ENCODE assay signal across 22 cellular contexts in genomic region chr9:133841167-133841812, GRCh38.
"Had no signal": no experiment of that assay in that cellular context is flagged by ENCODE, and none has a peak within 500 bp of the region (broad histone marks: within the 10 kb centered on the region; RNA-seq: fewer than 3 reads in every experiment).

No MANE protein-coding gene starts in this region.

- FAIRE-seq: frontal cortex, islet of Langerhans, urothelium cell line had no signal

- H3K4me1 ChIP-seq: parathyroid adenoma had no signal

- H3K27ac Mint-ChIP-seq: activated CD4-positive, alpha-beta memory T cell treated with anti-CD3 and anti-CD28 coated beads, Interleukin-2, amount 10 ng/mL, durations not matched to agents 7 days and 5 days; activated CD8-positive, alpha-beta memory T cell treated with anti-CD3 and anti-CD28 coated beads, Interleukin-2, amount 10 ng/mL, durations not matched to agents 7 days and 5 days; activated naive CD4-positive, alpha-beta T cell treated with anti-CD3 and anti-CD28 coated beads, Interleukin-2, amount 10 ng/mL, durations not matched to agents 7 days and 5 days; effector memory CD8-positive, alpha-beta T cell; memory B cell; stimulated activated naive CD8-positive, alpha-beta T cell treated with anti-CD3 and anti-CD28 coated beads, Interleukin-15, amount 100 ng/mL, for 72 hours had no signal

- H3K79me2 ChIP-seq: parathyroid adenoma had no signal

- H3K4me1 Mint-ChIP-seq: activated CD4-positive, alpha-beta memory T cell treated with anti-CD3 and anti-CD28 coated beads, Interleukin-2, amount 10 ng/mL, durations not matched to agents 7 days and 5 days; activated CD8-positive, alpha-beta memory T cell treated with anti-CD3 and anti-CD28 coated beads, Interleukin-2, amount 10 ng/mL, durations not matched to agents 7 days and 5 days; activated naive CD4-positive, alpha-beta T cell treated with anti-CD3 and anti-CD28 coated beads, Interleukin-2, amount 10 ng/mL, durations not matched to agents 7 days and 5 days had no signal

- H3K27ac ChIP-seq: esophagus muscularis mucosa, parathyroid adenoma, tibial artery had no signal

- H3K9me3 Mint-ChIP-seq: activated CD4-positive, alpha-beta memory T cell treated with anti-CD3 and anti-CD28 coated beads, Interleukin-2, amount 10 ng/mL, durations not matched to agents 7 days and 5 days; activated naive CD4-positive, alpha-beta T cell treated with anti-CD3 and anti-CD28 coated beads, Interleukin-2, amount 10 ng/mL, durations not matched to agents 7 days and 5 days; effector memory CD8-positive, alpha-beta T cell; memory B cell; nephron progenitor cell; stimulated activated naive CD8-positive, alpha-beta T cell treated with anti-CD3 and anti-CD28 coated beads, Interleukin-15, amount 100 ng/mL, for 72 hours had no signal

- H3K36me3 Mint-ChIP-seq: activated CD8-positive, alpha-beta memory T cell treated with anti-CD3 and anti-CD28 coated beads, Interleukin-2, amount 10 ng/mL, durations not matched to agents 7 days and 5 days; activated naive CD4-positive, alpha-beta T cell treated with anti-CD3 and anti-CD28 coated beads, Interleukin-2, amount 10 ng/mL, durations not matched to agents 7 days and 5 days had no signal

- H3K36me3 ChIP-seq: esophagus muscularis mucosa, tibial artery had no signal

- H3K27me3 Mint-ChIP-seq: activated CD4-positive, alpha-beta memory T cell treated with anti-CD3 and anti-CD28 coated beads, Interleukin-2, amount 10 ng/mL, durations not matched to agents 7 days and 5 days; activated CD8-positive, alpha-beta memory T cell treated with anti-CD3 and anti-CD28 coated beads, Interleukin-2, amount 10 ng/mL, durations not matched to agents 7 days and 5 days; memory B cell had no signal

- H2AFZ ChIP-seq: parathyroid adenoma had no signal

- H3K9me3 ChIP-seq: body of pancreas, esophagus muscularis mucosa, tibial artery had no signal

- H3K4me3 ChIP-seq: body of pancreas, esophagus muscularis mucosa, tibial artery had no signal

- ATAC-seq: activated CD8-positive, alpha-beta memory T cell treated with anti-CD3 and anti-CD28 coated beads, Interleukin-2, amount 10 ng/mL, durations not matched to agents 7 days and 5 days; body of pancreas; effector memory CD8-positive, alpha-beta T cell; stimulated activated naive CD8-positive, alpha-beta T cell treated with anti-CD3 and anti-CD28 coated beads, Interleukin-15, amount 100 ng/mL, for 72 hours had no signal

- DNase-seq: activated CD4-positive, alpha-beta memory T cell treated with anti-CD3 and anti-CD28 coated beads, Interleukin-2, amount 10 ng/mL, durations not matched to agents 7 days and 5 days; activated CD4-positive, alpha-beta T cell treated with anti-CD3 and anti-CD28 coated beads for 48 hours; activated CD8-positive, alpha-beta memory T cell treated with anti-CD3 and anti-CD28 coated beads, Interleukin-2, amount 10 ng/mL, durations not matched to agents 7 days and 5 days; activated effector memory CD4-positive, alpha-beta T cell treated with anti-CD3 and anti-CD28 coated beads, Interleukin-2, amount 50 U/mL, for 16 hours; activated naive CD4-positive, alpha-beta T cell treated with anti-CD3 and anti-CD28 coated beads, Interleukin-2, amount 10 ng/mL, durations not matched to agents 7 days and 5 days; activated T-cell treated with anti-CD3 and anti-CD28 coated beads for 4 hours; anterior cingulate cortex; body of pancreas; effector memory CD8-positive, alpha-beta T cell; hippocampal formation; nucleus accumbens; stimulated activated CD4-positive, alpha-beta T cell treated with anti-CD3 and anti-CD28 coated beads, Interleukin-4, amount 100 ng/mL, for 4 hours; stimulated activated naive CD8-positive, alpha-beta T cell treated with anti-CD3 and anti-CD28 coated beads, Interleukin-15, amount 100 ng/mL, for 72 hours; T-helper 9 cell; tibial artery had no signal

- H3K9ac ChIP-seq: parathyroid adenoma had no signal

- H3K27me3 ChIP-seq: body of pancreas, esophagus muscularis mucosa, tibial artery had no signal

- H3K4me3 Mint-ChIP-seq: activated CD4-positive, alpha-beta memory T cell treated with anti-CD3 and anti-CD28 coated beads, Interleukin-2, amount 10 ng/mL, durations not matched to agents 7 days and 5 days; activated CD8-positive, alpha-beta memory T cell treated with anti-CD3 and anti-CD28 coated beads, Interleukin-2, amount 10 ng/mL, durations not matched to agents 7 days and 5 days; activated naive CD4-positive, alpha-beta T cell treated with anti-CD3 and anti-CD28 coated beads, Interleukin-2, amount 10 ng/mL, durations not matched to agents 7 days and 5 days; effector memory CD8-positive, alpha-beta T cell; memory B cell; stimulated activated naive CD8-positive, alpha-beta T cell treated with anti-CD3 and anti-CD28 coated beads, Interleukin-15, amount 100 ng/mL, for 72 hours had no signal
